In genomic region chr5:154403234-154403633, GRCh38 we compare ENCODE assay signal across 20 cellular contexts.
"Had no signal": no experiment of that assay in that cellular context is flagged by ENCODE, and none has a peak within 500 bp of the region (broad histone marks: within the 10 kb centered on the region; RNA-seq: fewer than 3 reads in every experiment).

No MANE protein-coding gene starts in this region.

- H3K36me3 ChIP-seq: brain microvascular endothelial cell, ovary, prostate gland had no signal

- H3K4me1 ChIP-seq: prostate gland had no signal

- H3K27me3 ChIP-seq: brain microvascular endothelial cell, ovary, upper lobe of left lung had no signal

- H3K4me3 Mint-ChIP-seq: activated CD4-positive, alpha-beta memory T cell treated with anti-CD3 and anti-CD28 coated beads, Interleukin-2, amount 10 ng/mL, durations not matched to agents 7 days and 5 days; activated naive CD4-positive, alpha-beta T cell treated with anti-CD3 and anti-CD28 coated beads, Interleukin-2, amount 10 ng/mL, durations not matched to agents 7 days and 5 days; immature natural killer cell; T-helper 1 cell treated with Interleukin-12 subunit alpha and Interleukin-12 subunit beta and Interleukin-4 antibody, amounts not matched to agents 30 μg/mL and 1 μg/mL, for 36 hours had no signal

- H3K9me3 ChIP-seq: lower lobe of right lung, ovary, prostate gland, upper lobe of left lung had no signal

- H3K27me3 Mint-ChIP-seq: activated CD4-positive, alpha-beta memory T cell treated with anti-CD3 and anti-CD28 coated beads, Interleukin-2, amount 10 ng/mL, durations not matched to agents 7 days and 5 days; activated naive CD4-positive, alpha-beta T cell treated with anti-CD3 and anti-CD28 coated beads, Interleukin-2, amount 10 ng/mL, durations not matched to agents 7 days and 5 days; naive thymus-derived CD8-positive, alpha-beta T cell had no signal

- ATAC-seq: left lobe of liver; lower lobe of right lung; naive thymus-derived CD8-positive, alpha-beta T cell; stimulated activated naive CD8-positive, alpha-beta T cell treated with anti-CD3 and anti-CD28 coated beads, Interleukin-15, Interleukin-2, amounts not matched to agents 100 U/mL and 50 U/mL, for 24 hours had no signal

- H3K4me3 ChIP-seq: lower lobe of right lung, ovary, prostate gland, upper lobe of left lung had no signal

- H3K27ac ChIP-seq: brain microvascular endothelial cell, lower lobe of right lung, ovary, prostate gland, upper lobe of left lung had no signal

- H3K27ac Mint-ChIP-seq: activated CD4-positive, alpha-beta memory T cell treated with anti-CD3 and anti-CD28 coated beads, Interleukin-2, amount 10 ng/mL, durations not matched to agents 7 days and 5 days; activated naive CD4-positive, alpha-beta T cell treated with anti-CD3 and anti-CD28 coated beads, Interleukin-2, amount 10 ng/mL, durations not matched to agents 7 days and 5 days; T-helper 1 cell treated with Interleukin-12 subunit alpha and Interleukin-12 subunit beta and Interleukin-4 antibody, amounts not matched to agents 30 μg/mL and 1 μg/mL, for 36 hours had no signal

- H3K9me3 Mint-ChIP-seq: activated CD4-positive, alpha-beta memory T cell treated with anti-CD3 and anti-CD28 coated beads, Interleukin-2, amount 10 ng/mL, durations not matched to agents 7 days and 5 days; activated naive CD4-positive, alpha-beta T cell treated with anti-CD3 and anti-CD28 coated beads, Interleukin-2, amount 10 ng/mL, durations not matched to agents 7 days and 5 days; immature natural killer cell; naive thymus-derived CD8-positive, alpha-beta T cell; T-helper 1 cell treated with Interleukin-12 subunit alpha and Interleukin-12 subunit beta and Interleukin-4 antibody, amounts not matched to agents 30 μg/mL and 1 μg/mL, for 36 hours had no signal

- DNase-seq: activated CD4-positive, alpha-beta memory T cell treated with anti-CD3 and anti-CD28 coated beads, Interleukin-2, amount 10 ng/mL, durations not matched to agents 7 days and 5 days; activated CD4-positive, alpha-beta T cell treated with anti-CD3 and anti-CD28 coated beads for 48 hours; activated effector memory CD4-positive, alpha-beta T cell treated with anti-CD3 and anti-CD28 coated beads, Interleukin-2, amount 50 U/mL, for 16 hours; activated naive CD4-positive, alpha-beta T cell treated with anti-CD3 and anti-CD28 coated beads, Interleukin-2, amount 10 ng/mL, durations not matched to agents 7 days and 5 days; anterior cingulate cortex; brain microvascular endothelial cell; caudate nucleus; effector memory CD4-positive, alpha-beta T cell; foreskin melanocyte; immature natural killer cell; lower lobe of right lung; naive thymus-derived CD8-positive, alpha-beta T cell; stimulated activated CD4-positive, alpha-beta T cell treated with anti-CD3 and anti-CD28 coated beads, Interleukin-4, amount 100 ng/mL, for 1 hour; stimulated activated naive CD8-positive, alpha-beta T cell treated with anti-CD3 and anti-CD28 coated beads, Interleukin-15, Interleukin-2, amounts not matched to agents 100 U/mL and 50 U/mL, for 24 hours; T1000; upper lobe of left lung had no signal

- H3K36me3 Mint-ChIP-seq: activated naive CD4-positive, alpha-beta T cell treated with anti-CD3 and anti-CD28 coated beads, Interleukin-2, amount 10 ng/mL, durations not matched to agents 7 days and 5 days; immature natural killer cell; naive thymus-derived CD8-positive, alpha-beta T cell had no signal
